Comparison of ENCODE assay signal across 8 cellular contexts in genomic region chr21:45972716-45973474, GRCh38. TPM values are rescaled to one million over a fixed set of nuclear protein-coding genes. Genes with fewer than 3 reads are reported as not detected.
DNase-seq lines count a peak whose midpoint lies in the region; ATAC-seq lines count a peak whose summit lies in the region.

No MANE protein-coding gene starts in this region.

- H3K9me3 ChIP-seq in T-helper 17 cell (ENCODE audit: control insufficient read depth, low read length, poor library complexity, severe bottlenecking): no peaks in the 10 kb centered on the region

- peaks cover 9% of the 10 kb centered on the region for H3K27me3 ChIP-seq in H7 (ENCODE audit: control insufficient read depth, insufficient read depth, low read length)

- DNase-seq in H7 (peak; percentile 80), T-helper 17 cell (no peak), glomerular visceral epithelial cell (ENCODE audit: extremely low spot score) (peak; percentile 46), posterior vena cava (ENCODE audit: low spot score) (peak; percentile 94), NAMALWA (ENCODE audit: low spot score) (no peak), cortex of kidney (lab: John Stamatoyannopoulos, UW) (no peak)
- DNase-seq in stimulated activated naive CD4-positive, alpha-beta T cell (lab: John Stamatoyannopoulos, UW): no peak

- ATAC-seq in T-helper 17 cell (peak; percentile 7), GM18511 (IDR thresholded peaks at IDR 0.05; ENCODE audit: unreplicated experiment) (no peak)

- peak overlapping the region; percentile 54 for H3K4me3 ChIP-seq in H7 (ENCODE audit: insufficient read depth, low read depth, low read length)

- peak overlapping the region; percentile 28 for H3K4me3 Mint-ChIP-seq in T-helper 17 cell

- H3K27ac Mint-ChIP-seq in T-helper 17 cell: peak overlapping the region; percentile 78

- intact Hi-C loops in posterior vena cava (cut with DNase I): loop anchor here (1.0 to 5.0 kb wide), 4 partner anchors 20 to 254 kb away; partner anchors contain the start of genes COL6A2 (in 1 of the 2) and LSS (in 1 of the 2)

- no peaks in the 10 kb centered on the region for H3K36me3 ChIP-seq in H7 (replicated peaks; ENCODE audit: control insufficient read depth, insufficient read depth, low read length)

- peaks cover 9% of the 10 kb centered on the region for H3K27me3 Mint-ChIP-seq in T-helper 17 cell

- H3K4me1 Mint-ChIP-seq in T-helper 17 cell: peaks cover 4% of the 10 kb centered on the region

- H3K36me3 Mint-ChIP-seq in T-helper 17 cell (ENCODE audit: low read depth): no peaks in the 10 kb centered on the region

RNA-seq across cellular contexts. Expression of gene COL6A1, which starts 8.7 kb away (rescaled TPM):
- 243 and 283 TPM in 2 replicates for total RNA-seq in H7 (2014; rRNA removed; shearing (Covaris generic))
- total RNA-seq in T-helper 17 cell: 1 to 10 TPM; 3.2 to 4.6 TPM
- total RNA-seq in posterior vena cava: 100 to 1,000 TPM; 606 to 689 TPM

Comparison
In these comparisons a context has a peak if more than half of its experiments do, and no peak if none do; other contexts are left out.
1. DNase-seq: peak in H7 (single experiment), glomerular visceral epithelial cell (single experiment) and posterior vena cava (single experiment); none in T-helper 17 cell (0 of 3), stimulated activated naive CD4-positive, alpha-beta T cell (0 of 6), NAMALWA (single experiment) and cortex of kidney (single experiment).
2. RNA of gene COL6A1, which starts 8.7 kb away (total RNA-seq): 606 to 689 TPM in posterior vena cava and 243 to 283 TPM in H7; 3.2 to 4.6 TPM in T-helper 17 cell; every median in the first group is over 10 times any median in the second.